Comparison of ENCODE assay signal across 15 cellular contexts in genomic region chrX:47247206-47247998, GRCh38. TPM values are rescaled to one million over a fixed set of nuclear protein-coding genes. Genes with fewer than 3 reads are reported as not detected.
DNase-seq lines count a peak whose midpoint lies in the region; ATAC-seq, FAIRE-seq and TF ChIP-seq lines count a peak whose summit lies in the region.
"Had no signal": no experiment of that assay in that cellular context is flagged by ENCODE, and none has a peak within 500 bp of the region (broad histone marks: within the 10 kb centered on the region; RNA-seq: fewer than 3 reads in every experiment).

No MANE protein-coding gene starts in this region.

- DNase-seq in AG08395 (ENCODE audit: low spot score) (peak; percentile 19), ELR (ENCODE audit: low read depth) (peak; percentile 85), glutamatergic neuron (no peak), kidney (no peak), DMS 273 treated with DMSO at 0.1 percent for 48 hours (lab: John Stamatoyannopoulos, UW) (no peak)
- no peak for DNase-seq in activated T-helper 1 cell treated with anti-CD3 and anti-CD28 coated beads, Interleukin-12 subunit alpha, Interleukin-12 subunit beta, Interleukin-2, Interleukin-4 antibody, amounts not matched to agents 30 ng/mL and 10 ng/mL and 1 ng/mL, durations not matched to agents 14 hours and 24 hours and 36 hours (ENCODE audit: low spot score)
- no peak for DNase-seq in effector CD8-positive, alpha-beta T cell (lab: John Stamatoyannopoulos, UW)
- DNase-seq: CD8-positive, alpha-beta memory T cell; gastrocnemius medialis; NCI-H1694; NCI-H748 treated with DMSO at 0.1 percent for 48 hours; stimulated activated naive B cell treated with anti-CD40 and anti-IgM and Interleukin-4, amounts not matched to agents 10 μg/mL and 1 μg/mL and 100 μg/mL, for 72 hours had no signal

- no peaks in the 10 kb centered on the region for H3K9me3 ChIP-seq in kidney (ENCODE audit: control insufficient read depth in 1 of 2, low read length in 2 of 2)
- H3K9me3 ChIP-seq: gastrocnemius medialis had no signal

- H3K4me3 Mint-ChIP-seq in activated T-helper 1 cell treated with anti-CD3 and anti-CD28 coated beads, Interleukin-12 subunit alpha, Interleukin-12 subunit beta, Interleukin-2, Interleukin-4 antibody, amounts not matched to agents 30 ng/mL and 10 ng/mL and 1 ng/mL, durations not matched to agents 14 hours and 24 hours and 36 hours: no peak overlapping the region
- H3K4me3 Mint-ChIP-seq in glutamatergic neuron (ENCODE audit: unreplicated experiment): no peak overlapping the region
- H3K4me3 Mint-ChIP-seq: CD8-positive, alpha-beta memory T cell; stimulated activated naive B cell treated with anti-CD40 and anti-IgM and Interleukin-4, amounts not matched to agents 10 μg/mL and 1 μg/mL and 100 μg/mL, for 72 hours had no signal

- no peaks in the 10 kb centered on the region for H3K27me3 Mint-ChIP-seq in activated T-helper 1 cell treated with anti-CD3 and anti-CD28 coated beads, Interleukin-12 subunit alpha, Interleukin-12 subunit beta, Interleukin-2, Interleukin-4 antibody, amounts not matched to agents 30 ng/mL and 10 ng/mL and 1 ng/mL, durations not matched to agents 14 hours and 24 hours and 36 hours (ENCODE audit: insufficient read depth)
- peaks cover 5% of the 10 kb centered on the region for H3K27me3 Mint-ChIP-seq in glutamatergic neuron (ENCODE audit: unreplicated experiment)
- H3K27me3 Mint-ChIP-seq: stimulated activated naive B cell treated with anti-CD40 and anti-IgM and Interleukin-4, amounts not matched to agents 10 μg/mL and 1 μg/mL and 100 μg/mL, for 72 hours had no signal

- no peak for TF ChIP-seq CTCF in glutamatergic neuron (IDR thresholded peaks at IDR 0.05; ENCODE audit: partially characterized antibody, unreplicated experiment)
- no peak for TF ChIP-seq CTCF in kidney (IDR thresholded peaks at IDR 0.05; ENCODE audit: borderline replicate concordance, extremely low read depth, insufficient read depth)

- no peak for ATAC-seq in HG03280 (IDR thresholded peaks at IDR 0.05; ENCODE audit: unreplicated experiment)
- ATAC-seq: gastrocnemius medialis; left lobe of liver; stimulated activated naive B cell treated with anti-CD40 and anti-IgM and Interleukin-4, amounts not matched to agents 10 μg/mL and 1 μg/mL and 100 μg/mL, for 72 hours had no signal

- H3K9me3 Mint-ChIP-seq in activated T-helper 1 cell treated with anti-CD3 and anti-CD28 coated beads, Interleukin-12 subunit alpha, Interleukin-12 subunit beta, Interleukin-2, Interleukin-4 antibody, amounts not matched to agents 30 ng/mL and 10 ng/mL and 1 ng/mL, durations not matched to agents 14 hours and 24 hours and 36 hours: no peaks in the 10 kb centered on the region
- peaks cover 6% of the 10 kb centered on the region for H3K9me3 Mint-ChIP-seq in glutamatergic neuron (ENCODE audit: unreplicated experiment)
- H3K9me3 Mint-ChIP-seq: CD8-positive, alpha-beta memory T cell; stimulated activated naive B cell treated with anti-CD40 and anti-IgM and Interleukin-4, amounts not matched to agents 10 μg/mL and 1 μg/mL and 100 μg/mL, for 72 hours had no signal

- peaks cover 17% of the 10 kb centered on the region for H3K36me3 Mint-ChIP-seq in activated T-helper 1 cell treated with anti-CD3 and anti-CD28 coated beads, Interleukin-12 subunit alpha, Interleukin-12 subunit beta, Interleukin-2, Interleukin-4 antibody, amounts not matched to agents 30 ng/mL and 10 ng/mL and 1 ng/mL, durations not matched to agents 14 hours and 24 hours and 36 hours (ENCODE audit: low read depth)
- H3K36me3 Mint-ChIP-seq in glutamatergic neuron (ENCODE audit: unreplicated experiment): no peaks in the 10 kb centered on the region

- no peak overlapping the region for H3K4me3 ChIP-seq in kidney (ENCODE audit: low read length in 2 of 2)
- H3K4me3 ChIP-seq: gastrocnemius medialis, SK-N-MC had no signal

- intact Hi-C loops in activated T-helper 1 cell treated with anti-CD3 and anti-CD28 coated beads, Interleukin-12 subunit alpha, Interleukin-12 subunit beta, Interleukin-2, Interleukin-4 antibody, amounts not matched to agents 30 ng/mL and 10 ng/mL and 1 ng/mL, durations not matched to agents 14 hours and 24 hours and 36 hours (cut with micrococcal nuclease): no loop called here
- intact Hi-C loops in kidney (cut with DNase I): no loop called here

- no peak overlapping the region for H3K27ac ChIP-seq in kidney (ENCODE audit: low read depth in 2 of 2, low read length in 2 of 2)
- H3K27ac ChIP-seq: gastrocnemius medialis, SK-N-MC had no signal

- H3K4me1 ChIP-seq in kidney (ENCODE audit: control insufficient read depth in 1 of 2, insufficient read depth in 1 of 2, low read depth in 1 of 2, low read length in 2 of 2): no peaks in the 10 kb centered on the region
- H3K4me1 ChIP-seq: gastrocnemius medialis had no signal

- H3K9ac ChIP-seq in kidney (ENCODE audit: low read length in 2 of 2): no peak overlapping the region

- H3K36me3 ChIP-seq in kidney (ENCODE audit: control insufficient read depth in 1 of 2, insufficient read depth in 2 of 2, low read length in 2 of 2): peaks cover 0 to 10% of the 10 kb centered on the region in 2 donors

- peak overlapping the region; percentile 75 for H3K27ac Mint-ChIP-seq in activated T-helper 1 cell treated with anti-CD3 and anti-CD28 coated beads, Interleukin-12 subunit alpha, Interleukin-12 subunit beta, Interleukin-2, Interleukin-4 antibody, amounts not matched to agents 30 ng/mL and 10 ng/mL and 1 ng/mL, durations not matched to agents 14 hours and 24 hours and 36 hours
- H3K27ac Mint-ChIP-seq in glutamatergic neuron (ENCODE audit: unreplicated experiment): peak overlapping the region; percentile 52

- no peak for FAIRE-seq in kidney (lab: Jason Lieb, UNC)

- peaks cover 5% of the 10 kb centered on the region for H3K4me1 Mint-ChIP-seq in activated T-helper 1 cell treated with anti-CD3 and anti-CD28 coated beads, Interleukin-12 subunit alpha, Interleukin-12 subunit beta, Interleukin-2, Interleukin-4 antibody, amounts not matched to agents 30 ng/mL and 10 ng/mL and 1 ng/mL, durations not matched to agents 14 hours and 24 hours and 36 hours (ENCODE audit: low read depth)
- peaks cover 17% of the 10 kb centered on the region for H3K4me1 Mint-ChIP-seq in glutamatergic neuron (ENCODE audit: low read depth, unreplicated experiment)
- H3K4me1 Mint-ChIP-seq: CD8-positive, alpha-beta memory T cell had no signal

RNA-seq across cellular contexts. Expression of gene USP11, which starts 14.6 kb away (rescaled TPM):
- total RNA-seq in activated T-helper 1 cell treated with anti-CD3 and anti-CD28 coated beads, Interleukin-12 subunit alpha, Interleukin-12 subunit beta, Interleukin-2, Interleukin-4 antibody, amounts not matched to agents 30 ng/mL and 10 ng/mL and 1 ng/mL, durations not matched to agents 14 hours and 24 hours and 36 hours: 24.6 and 26.6 TPM in 2 replicates
- total RNA-seq in glutamatergic neuron (ENCODE audit: unreplicated experiment): 190 TPM
- 91.6 TPM for total RNA-seq in kidney
- 30.9 TPM for polyA plus RNA-seq in kidney (ENCODE audit: insufficient read depth, low read depth, low replicate concordance)

RNA-seq across cellular contexts. Expression of gene CDK16, which starts 28.9 kb away (rescaled TPM):
- total RNA-seq in activated T-helper 1 cell treated with anti-CD3 and anti-CD28 coated beads, Interleukin-12 subunit alpha, Interleukin-12 subunit beta, Interleukin-2, Interleukin-4 antibody, amounts not matched to agents 30 ng/mL and 10 ng/mL and 1 ng/mL, durations not matched to agents 14 hours and 24 hours and 36 hours: 56.4 and 63.8 TPM in 2 replicates
- total RNA-seq in glutamatergic neuron (ENCODE audit: unreplicated experiment) (181 TPM), kidney (96.1 TPM)
- 89.1 TPM for polyA plus RNA-seq in kidney (ENCODE audit: insufficient read depth, low read depth, low replicate concordance)

RNA-seq across cellular contexts. Expression of gene UBA1, which starts 53.8 kb away (rescaled TPM):
- total RNA-seq in activated T-helper 1 cell treated with anti-CD3 and anti-CD28 coated beads, Interleukin-12 subunit alpha, Interleukin-12 subunit beta, Interleukin-2, Interleukin-4 antibody, amounts not matched to agents 30 ng/mL and 10 ng/mL and 1 ng/mL, durations not matched to agents 14 hours and 24 hours and 36 hours: 221 and 223 TPM in 2 replicates
- total RNA-seq in glutamatergic neuron (ENCODE audit: unreplicated experiment) (503 TPM), kidney (218 TPM)
- 155 TPM for polyA plus RNA-seq in kidney (ENCODE audit: insufficient read depth, low read depth, low replicate concordance)

Comparison
In these comparisons a context has a peak if more than half of its experiments do, and no peak if none do; other contexts are left out.
1. DNase-seq: peak in AG08395 (single experiment) and ELR (single experiment); none in activated T-helper 1 cell treated with anti-CD3 and anti-CD28 coated beads, Interleukin-12 subunit alpha, Interleukin-12 subunit beta, Interleukin-2, Interleukin-4 antibody, amounts not matched to agents 30 ng/mL and 10 ng/mL and 1 ng/mL, durations not matched to agents 14 hours and 24 hours and 36 hours (single experiment), glutamatergic neuron (single experiment), kidney (single experiment), DMS 273 treated with DMSO at 0.1 percent for 48 hours (single experiment) and effector CD8-positive, alpha-beta T cell (single experiment).